Comparison of ENCODE assay signal across 12 cellular contexts in the genomic region with DNA sequence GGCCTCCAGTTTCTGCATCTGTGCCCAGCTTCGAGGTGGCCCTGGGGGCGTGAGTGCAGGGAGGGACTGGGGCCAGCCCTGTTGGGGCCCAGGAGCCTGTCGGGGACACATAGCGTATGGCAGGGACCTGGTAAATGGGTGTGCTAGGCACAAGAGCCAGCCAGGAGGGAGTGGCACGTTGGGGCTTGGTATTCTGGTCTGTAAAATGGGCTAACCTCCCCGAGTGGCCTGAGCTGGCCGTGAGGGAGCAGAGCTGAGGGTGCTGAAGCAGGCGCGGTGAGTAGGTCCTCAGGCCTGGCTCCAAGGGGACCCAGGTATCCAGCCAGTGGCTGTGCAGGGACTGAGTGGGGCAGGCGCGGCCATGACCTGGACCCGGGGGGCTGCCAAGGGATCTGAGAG. TPM values are rescaled to one million over a fixed set of nuclear protein-coding genes. Genes with fewer than 3 reads are reported as not detected.
DNase-seq lines count a peak whose midpoint lies in the region; ATAC-seq and TF ChIP-seq lines count a peak whose summit lies in the region.
"Had no signal": no experiment of that assay in that cellular context is flagged by ENCODE, and none has a peak within 500 bp of the region (broad histone marks: within the 10 kb centered on the region; RNA-seq: fewer than 3 reads in every experiment).

No MANE protein-coding gene starts in this region.

- no peak overlapping the region for H3K4me3 Mint-ChIP-seq in activated CD4-positive, alpha-beta T cell treated with anti-CD3 and anti-CD28 coated beads for 36 hours
- H3K4me3 Mint-ChIP-seq in activated CD4-positive, alpha-beta T cell treated with anti-CD3 and anti-CD28 coated beads, Interleukin-2, amount 10 ng/mL, durations not matched to agents 24 days and 14 days: no peak overlapping the region
- no peak overlapping the region for H3K4me3 Mint-ChIP-seq in activated CD4-positive, alpha-beta memory T cell treated with anti-CD3 and anti-CD28 coated beads, Interleukin-2, amount 10 ng/mL, durations not matched to agents 7 days and 5 days
- H3K4me3 Mint-ChIP-seq: activated naive CD4-positive, alpha-beta T cell treated with anti-CD3 and anti-CD28 coated beads, Interleukin-2, amount 10 ng/mL, durations not matched to agents 7 days and 5 days had no signal

- peaks cover 62% of the 10 kb centered on the region for H4K20me1 ChIP-seq in hepatocyte (ENCODE audit: insufficient read depth, poor library complexity, severe bottlenecking)

- 80 to 81% (median 81%) methylated on average over 12 of the region's 12 CpGs for WGBS in ovary, 3 donors
- 94% methylated on average over 12 of the region's 12 CpGs for WGBS in hepatocyte (ENCODE audit: low lambda C conversion rate, missing lambda C conversion rate)

- POLR2A ChIA-PET in activated CD4-positive, alpha-beta T cell treated with anti-CD3 and anti-CD28 coated beads for 36 hours (lab: Charles Lee): interaction anchor here (0.8 kb wide), 1 partner anchor 173 kb away, joined by 5 read pairs; no protein-coding TSS in a partner anchor
- POLR2A ChIA-PET in activated CD4-positive, alpha-beta memory T cell treated with anti-CD3 and anti-CD28 coated beads, Interleukin-2, amount 10 ng/mL, durations not matched to agents 7 days and 5 days (lab: Charles Lee): interaction anchor here (1.9 kb wide), 1 partner anchor 10 kb away, joined by 7 read pairs; no protein-coding TSS in a partner anchor

- peak overlapping the region in 1 of 2 donors; percentile 2 for H3K27ac ChIP-seq in ovary
- no peak overlapping the region for H3K27ac ChIP-seq in hepatocyte
- H3K27ac ChIP-seq: PC-9 had no signal

- peaks cover 23% of the 10 kb centered on the region for H3K36me3 Mint-ChIP-seq in activated CD4-positive, alpha-beta T cell treated with anti-CD3 and anti-CD28 coated beads for 36 hours (ENCODE audit: low read depth)
- H3K36me3 Mint-ChIP-seq in activated CD4-positive, alpha-beta T cell treated with anti-CD3 and anti-CD28 coated beads, Interleukin-2, amount 10 ng/mL, durations not matched to agents 24 days and 14 days (ENCODE audit: low read depth): peaks cover 18% of the 10 kb centered on the region
- H3K36me3 Mint-ChIP-seq in activated CD4-positive, alpha-beta memory T cell treated with anti-CD3 and anti-CD28 coated beads, Interleukin-2, amount 10 ng/mL, durations not matched to agents 7 days and 5 days (ENCODE audit: low read depth): peaks cover 6% of the 10 kb centered on the region

- TF ChIP-seq POLR2A in ovary (IDR thresholded peaks at IDR 0.05): no peak

- no peak overlapping the region for H3K4me3 ChIP-seq in ovary
- no peak overlapping the region for H3K4me3 ChIP-seq in hepatocyte
- H3K4me3 ChIP-seq: lung, PC-9 had no signal

- H3K4me1 ChIP-seq in ovary (ENCODE audit: insufficient read depth): peaks cover 4% of the 10 kb centered on the region
- peaks cover 12% of the 10 kb centered on the region for H3K4me1 ChIP-seq in hepatocyte (ENCODE audit: insufficient read depth)

- no peaks in the 10 kb centered on the region for H3K9me2 ChIP-seq in hepatocyte (replicated peaks; ENCODE audit: insufficient read depth)

- no peak overlapping the region for H3K4me2 ChIP-seq in hepatocyte
- H3K4me2 ChIP-seq: PC-9 had no signal

- intact Hi-C loops in activated CD4-positive, alpha-beta T cell treated with anti-CD3 and anti-CD28 coated beads for 36 hours (cut with DNase I, micrococcal nuclease): no loop called here
- intact Hi-C loops in activated CD4-positive, alpha-beta T cell treated with anti-CD3 and anti-CD28 coated beads, Interleukin-2, amount 10 ng/mL, durations not matched to agents 24 days and 14 days (cut with micrococcal nuclease): no loop called here
- intact Hi-C loops in ovary (cut with DNase I): loop anchor here in 1 of 4 donors (5.0 kb wide), 1 partner anchor 33 kb away; no protein-coding TSS in a partner anchor

- ATAC-seq in activated CD4-positive, alpha-beta T cell treated with anti-CD3 and anti-CD28 coated beads for 36 hours: no peak
- ATAC-seq: esophagus mucosa had no signal

- no peaks in the 10 kb centered on the region for H3K27me3 Mint-ChIP-seq in activated CD4-positive, alpha-beta T cell treated with anti-CD3 and anti-CD28 coated beads for 36 hours
- H3K27me3 Mint-ChIP-seq in activated CD4-positive, alpha-beta T cell treated with anti-CD3 and anti-CD28 coated beads, Interleukin-2, amount 10 ng/mL, durations not matched to agents 24 days and 14 days: no peaks in the 10 kb centered on the region
- H3K27me3 Mint-ChIP-seq in activated CD4-positive, alpha-beta memory T cell treated with anti-CD3 and anti-CD28 coated beads, Interleukin-2, amount 10 ng/mL, durations not matched to agents 7 days and 5 days: peaks cover 9% of the 10 kb centered on the region

- H3K4me1 Mint-ChIP-seq in activated CD4-positive, alpha-beta T cell treated with anti-CD3 and anti-CD28 coated beads for 36 hours: peaks cover 15% of the 10 kb centered on the region
- H3K4me1 Mint-ChIP-seq in activated CD4-positive, alpha-beta T cell treated with anti-CD3 and anti-CD28 coated beads, Interleukin-2, amount 10 ng/mL, durations not matched to agents 24 days and 14 days: peaks cover 15% of the 10 kb centered on the region
- peaks cover 17% of the 10 kb centered on the region for H3K4me1 Mint-ChIP-seq in activated CD4-positive, alpha-beta memory T cell treated with anti-CD3 and anti-CD28 coated beads, Interleukin-2, amount 10 ng/mL, durations not matched to agents 7 days and 5 days

- H3K27me3 ChIP-seq in ovary (no peaks in the 10 kb centered on the region), hepatocyte (no peaks in the 10 kb centered on the region)

- H3K9me3 Mint-ChIP-seq in activated CD4-positive, alpha-beta T cell treated with anti-CD3 and anti-CD28 coated beads for 36 hours (ENCODE audit: low read depth): no peaks in the 10 kb centered on the region
- no peaks in the 10 kb centered on the region for H3K9me3 Mint-ChIP-seq in activated CD4-positive, alpha-beta T cell treated with anti-CD3 and anti-CD28 coated beads, Interleukin-2, amount 10 ng/mL, durations not matched to agents 24 days and 14 days
- H3K9me3 Mint-ChIP-seq in activated CD4-positive, alpha-beta memory T cell treated with anti-CD3 and anti-CD28 coated beads, Interleukin-2, amount 10 ng/mL, durations not matched to agents 7 days and 5 days: no peaks in the 10 kb centered on the region
- H3K9me3 Mint-ChIP-seq: activated naive CD4-positive, alpha-beta T cell treated with anti-CD3 and anti-CD28 coated beads, Interleukin-2, amount 10 ng/mL, durations not matched to agents 7 days and 5 days had no signal

- no peaks in the 10 kb centered on the region for H3K36me3 ChIP-seq in ovary
- peaks cover 5% of the 10 kb centered on the region for H3K36me3 ChIP-seq in hepatocyte (replicated peaks; ENCODE audit: insufficient read depth, low read depth)

- peak; percentile 13 for DNase-seq in activated CD4-positive, alpha-beta T cell treated with anti-CD3 and anti-CD28 coated beads for 36 hours
- DNase-seq in activated CD4-positive, alpha-beta T cell treated with anti-CD3 and anti-CD28 coated beads, Interleukin-2, amount 10 ng/mL, durations not matched to agents 24 days and 14 days: no peak
- no peak for DNase-seq in activated CD4-positive, alpha-beta memory T cell treated with anti-CD3 and anti-CD28 coated beads, Interleukin-2, amount 10 ng/mL, durations not matched to agents 7 days and 5 days
- DNase-seq in ovary: peak in 3 of 5 donors; percentile 29 to 43 (median 31)
- no peak for DNase-seq in hypothalamus (lab: John Stamatoyannopoulos, UW)
- DNase-seq in hepatocyte (ENCODE audit: low spot score): no peak
- DNase-seq: activated naive CD4-positive, alpha-beta T cell treated with anti-CD3 and anti-CD28 coated beads, Interleukin-2, amount 10 ng/mL, durations not matched to agents 7 days and 5 days; DMS 273 treated with DMSO at 0.1 percent for 48 hours; NCI-H1105 treated with DMSO at 0.1 percent for 48 hours; PC-9 had no signal

- no peak overlapping the region for H3K27ac Mint-ChIP-seq in activated CD4-positive, alpha-beta T cell treated with anti-CD3 and anti-CD28 coated beads for 36 hours
- H3K27ac Mint-ChIP-seq in activated CD4-positive, alpha-beta T cell treated with anti-CD3 and anti-CD28 coated beads, Interleukin-2, amount 10 ng/mL, durations not matched to agents 24 days and 14 days: no peak overlapping the region
- H3K27ac Mint-ChIP-seq in activated CD4-positive, alpha-beta memory T cell treated with anti-CD3 and anti-CD28 coated beads, Interleukin-2, amount 10 ng/mL, durations not matched to agents 7 days and 5 days: peak overlapping the region; percentile 32
- H3K27ac Mint-ChIP-seq: activated naive CD4-positive, alpha-beta T cell treated with anti-CD3 and anti-CD28 coated beads, Interleukin-2, amount 10 ng/mL, durations not matched to agents 7 days and 5 days had no signal

- TF ChIP-seq CTCF in ovary (IDR thresholded peaks at IDR 0.05) (no peak), hepatocyte (IDR thresholded peaks at IDR 0.05; ENCODE audit: poor library complexity) (no peak)

- CTCF ChIA-PET in activated CD4-positive, alpha-beta T cell treated with anti-CD3 and anti-CD28 coated beads for 36 hours (lab: Charles Lee): no interaction called here
- CTCF ChIA-PET in activated CD4-positive, alpha-beta memory T cell treated with anti-CD3 and anti-CD28 coated beads, Interleukin-2, amount 10 ng/mL, durations not matched to agents 7 days and 5 days (lab: Charles Lee): no interaction called here

- TF ChIP-seq EP300 in ovary (IDR thresholded peaks at IDR 0.05): no peak

- H3K79me2 ChIP-seq in hepatocyte: peaks cover 52% of the 10 kb centered on the region

- H2AFZ ChIP-seq in hepatocyte: no peak overlapping the region
- H2AFZ ChIP-seq: PC-9 had no signal

- H3K9me3 ChIP-seq in ovary (no peaks in the 10 kb centered on the region), hepatocyte (ENCODE audit: low read depth) (no peaks in the 10 kb centered on the region)

RNA-seq across cellular contexts. Expression of a gene that starts 4.3 kb away (rescaled TPM):
- total RNA-seq in activated CD4-positive, alpha-beta T cell treated with anti-CD3 and anti-CD28 coated beads for 36 hours: 100 to 1,000 TPM in 1 of 2 experiments, 10 to 100 TPM in 1; 76.9 to 104 TPM
- 121 and 124 TPM in 2 replicates for total RNA-seq in activated CD4-positive, alpha-beta T cell treated with anti-CD3 and anti-CD28 coated beads, Interleukin-2, amount 10 ng/mL, durations not matched to agents 24 days and 14 days
- 10 to 100 TPM; 69.3 to 71.7 TPM for total RNA-seq in activated CD4-positive, alpha-beta memory T cell treated with anti-CD3 and anti-CD28 coated beads, Interleukin-2, amount 10 ng/mL, durations not matched to agents 7 days and 5 days
- total RNA-seq in ovary: 100 to 1,000 TPM; 108 to 256 (median 206) TPM
- polyA plus RNA-seq in ovary: 100 to 1,000 TPM in 1 of 2 donors, 10 to 100 TPM in 1; 22.2 to 186 TPM
- total RNA-seq in hepatocyte: 76.4 and 114 TPM in 2 replicates
- polyA plus RNA-seq in hepatocyte: 294 and 305 TPM in 2 replicates

RNA-seq across cellular contexts. Expression of a gene that starts 12.1 kb away (rescaled TPM):
- total RNA-seq in activated CD4-positive, alpha-beta T cell treated with anti-CD3 and anti-CD28 coated beads for 36 hours: 10 to 100 TPM; 59.5 to 65.7 TPM
- total RNA-seq in activated CD4-positive, alpha-beta T cell treated with anti-CD3 and anti-CD28 coated beads, Interleukin-2, amount 10 ng/mL, durations not matched to agents 24 days and 14 days: 123 and 124 TPM in 2 replicates
- 100 to 1,000 TPM; 121 to 129 TPM for total RNA-seq in activated CD4-positive, alpha-beta memory T cell treated with anti-CD3 and anti-CD28 coated beads, Interleukin-2, amount 10 ng/mL, durations not matched to agents 7 days and 5 days
- total RNA-seq in ovary (100 to 1,000 TPM in 1 of 7 donors, 10 to 100 TPM in 6; 47.2 to 111 (median 74.2) TPM), hepatocyte (16.1 and 27.0 TPM in 2 replicates)
- polyA plus RNA-seq in ovary (10 to 100 TPM in 1 of 2 donors, 1 to 10 TPM in 1; 6.8 to 39.0 TPM), hepatocyte (68.6 and 84.4 TPM in 2 replicates)

RNA-seq across cellular contexts. Expression of a gene that starts 21.9 kb away (rescaled TPM):
- 10 to 100 TPM; 16.1 to 20.3 TPM for total RNA-seq in activated CD4-positive, alpha-beta T cell treated with anti-CD3 and anti-CD28 coated beads for 36 hours
- 31.5 and 33.5 TPM in 2 replicates for total RNA-seq in activated CD4-positive, alpha-beta T cell treated with anti-CD3 and anti-CD28 coated beads, Interleukin-2, amount 10 ng/mL, durations not matched to agents 24 days and 14 days
- 10 to 100 TPM; 20.2 to 23.0 TPM for total RNA-seq in activated CD4-positive, alpha-beta memory T cell treated with anti-CD3 and anti-CD28 coated beads, Interleukin-2, amount 10 ng/mL, durations not matched to agents 7 days and 5 days
- total RNA-seq in ovary (10 to 100 TPM; 10.6 to 45.3 (median 30.0) TPM), hepatocyte (15.6 and 16.3 TPM in 2 replicates)
- polyA plus RNA-seq in ovary (10 to 100 TPM; 24.3 to 34.8 TPM), hepatocyte (73.0 and 74.5 TPM in 2 replicates)

RNA-seq across cellular contexts. Expression of a gene that starts 22.2 kb away (rescaled TPM):
- total RNA-seq in activated CD4-positive, alpha-beta T cell treated with anti-CD3 and anti-CD28 coated beads for 36 hours: 10 to 100 TPM; 29.1 to 29.6 TPM
- total RNA-seq in activated CD4-positive, alpha-beta T cell treated with anti-CD3 and anti-CD28 coated beads, Interleukin-2, amount 10 ng/mL, durations not matched to agents 24 days and 14 days: 36.5 and 36.8 TPM in 2 replicates
- total RNA-seq in activated CD4-positive, alpha-beta memory T cell treated with anti-CD3 and anti-CD28 coated beads, Interleukin-2, amount 10 ng/mL, durations not matched to agents 7 days and 5 days: 10 to 100 TPM; 42.3 to 47.6 TPM
- total RNA-seq in ovary (10 to 100 TPM; 23.1 to 77.5 (median 49.8) TPM), hepatocyte (10.7 and 13.4 TPM in 2 replicates)
- polyA plus RNA-seq in ovary (10 to 100 TPM; 41.3 to 66.9 TPM), hepatocyte (52.8 and 55.1 TPM in 2 replicates)

RNA-seq across cellular contexts. Expression of a gene that starts 37.2 kb away (rescaled TPM):
- 10 to 100 TPM; 39.6 to 49.9 TPM for total RNA-seq in activated CD4-positive, alpha-beta T cell treated with anti-CD3 and anti-CD28 coated beads for 36 hours
- 49.1 and 51.5 TPM in 2 replicates for total RNA-seq in activated CD4-positive, alpha-beta T cell treated with anti-CD3 and anti-CD28 coated beads, Interleukin-2, amount 10 ng/mL, durations not matched to agents 24 days and 14 days
- total RNA-seq in activated CD4-positive, alpha-beta memory T cell treated with anti-CD3 and anti-CD28 coated beads, Interleukin-2, amount 10 ng/mL, durations not matched to agents 7 days and 5 days: 10 to 100 TPM; 65.3 to 67.9 TPM
- total RNA-seq in ovary: 10 to 100 TPM; 30.3 to 89.9 (median 85.3) TPM
- polyA plus RNA-seq in ovary: 10 to 100 TPM; 34.3 to 67.4 TPM
- 23.0 and 29.6 TPM in 2 replicates for total RNA-seq in hepatocyte
- 83.9 and 100 TPM in 2 replicates for polyA plus RNA-seq in hepatocyte

Comparison
In these comparisons a context has a peak if more than half of its experiments do, and no peak if none do; other contexts are left out.
1. DNase-seq: peak in activated CD4-positive, alpha-beta T cell treated with anti-CD3 and anti-CD28 coated beads for 36 hours (single experiment) and ovary (3 of 5); none in activated CD4-positive, alpha-beta T cell treated with anti-CD3 and anti-CD28 coated beads, Interleukin-2, amount 10 ng/mL, durations not matched to agents 24 days and 14 days (single experiment), activated CD4-positive, alpha-beta memory T cell treated with anti-CD3 and anti-CD28 coated beads, Interleukin-2, amount 10 ng/mL, durations not matched to agents 7 days and 5 days (single experiment), hypothalamus (0 of 51) and hepatocyte (single experiment).